Comparison of ENCODE assay signal across 14 cellular contexts in genomic region chr20:23407770-23408467, GRCh38. TPM values are rescaled to one million over a fixed set of nuclear protein-coding genes. Genes with fewer than 3 reads are reported as not detected.
A peak's percentile ranks its signal among the peaks of the same experiment; 100 is the strongest.
DNase-seq lines count a peak whose midpoint lies in the region; ATAC-seq and TF ChIP-seq lines count a peak whose summit lies in the region.
"Had no signal": no experiment of that assay in that cellular context is flagged by ENCODE, and none has a peak within 500 bp of the region (broad histone marks: within the 10 kb centered on the region; RNA-seq: fewer than 3 reads in every experiment).

No MANE protein-coding gene starts in this region.

- CTCF ChIA-PET in PC-9 (lab: Charles Lee), result no interaction called here

- ATAC-seq in GM18499 (IDR thresholded peaks at IDR 0.05; ENCODE audit: insufficient read depth, unreplicated experiment), result peak; percentile 91
- ATAC-seq in GM19467 (IDR thresholded peaks at IDR 0.05; ENCODE audit: unreplicated experiment), result peak; percentile 63
- ATAC-seq in HG03135 (IDR thresholded peaks at IDR 0.05; ENCODE audit: unreplicated experiment), result peak; percentile 77
- ATAC-seq: heart right ventricle, Panc1 had no signal

- no peaks in the 10 kb centered on the region for H3K36me3 Mint-ChIP-seq in chondrocyte (ENCODE audit: low read depth)

- H3K4me2 ChIP-seq in PC-9, result no peak overlapping the region

- in situ Hi-C loops in G401 (cut with HindIII; ENCODE audit: low sequenced_read_pairs), result no loop called here

- H3K79me2 ChIP-seq in PC-9 (ENCODE audit: low read depth), result peaks cover 76% of the 10 kb centered on the region

- peaks cover 17% of the 10 kb centered on the region for H4K20me1 ChIP-seq in PC-9 (ENCODE audit: insufficient read depth)

- H3K4me3 ChIP-seq in PC-9 (no peak overlapping the region), sigmoid colon (no peak overlapping the region)
- H3K4me3 ChIP-seq: heart right ventricle, vagina had no signal

- POLR2A ChIA-PET in PC-9 (lab: Charles Lee; ENCODE audit: unreplicated experiment), result no interaction called here

- no peaks in the 10 kb centered on the region for H3K9me2 ChIP-seq in PC-9 (ENCODE audit: insufficient read depth)

- peak overlapping the region; percentile 19 for H3K27ac Mint-ChIP-seq in chondrocyte (ENCODE audit: unreplicated experiment)
- H3K27ac Mint-ChIP-seq: HFFc6, nephron had no signal

- H3K9me3 ChIP-seq in PC-9 (ENCODE audit: insufficient read depth, low read depth), result no peaks in the 10 kb centered on the region
- no peaks in the 10 kb centered on the region for H3K9me3 ChIP-seq in sigmoid colon
- H3K9me3 ChIP-seq: heart right ventricle, vagina had no signal

- H3K27me3 ChIP-seq in PC-9 (ENCODE audit: insufficient read depth, low read depth) (no peaks in the 10 kb centered on the region), sigmoid colon (no peaks in the 10 kb centered on the region)
- H3K27me3 ChIP-seq: heart right ventricle, vagina had no signal

- DNase-seq in chondrocyte (ENCODE audit: low spot score), result no peak
- DNase-seq in G401 (ENCODE audit: low spot score), result no peak
- DNase-seq in PC-9, result no peak
- DNase-seq in HUDEP-2 (lab: John Stamatoyannopoulos, UW; ENCODE audit: unreplicated experiment in 76 of 76), result no peak
- DNase-seq in sigmoid colon, result no peak
- DNase-seq: activated CD4-positive, alpha-beta T cell treated with anti-CD3 and anti-CD28 coated beads for 48 hours; heart right ventricle; HFFc6 had no signal

- no peak overlapping the region for H2AFZ ChIP-seq in PC-9

- TF ChIP-seq CTCF in chondrocyte (IDR thresholded peaks at IDR 0.05) (no peak), PC-9 (conservative IDR thresholded peaks at IDR 0.05) (no peak), sigmoid colon (IDR thresholded peaks at IDR 0.05) (no peak)

- H3K4me1 ChIP-seq in PC-9 (replicated peaks; ENCODE audit: insufficient read depth), result no peaks in the 10 kb centered on the region
- H3K4me1 ChIP-seq in sigmoid colon, result peaks cover 0 to 40% (median 19%) of the 10 kb centered on the region in 4 donors

- peaks cover 4% of the 10 kb centered on the region; the same call in 1 of the 2 replicates for H3K36me3 ChIP-seq in PC-9 (ENCODE audit: low read depth)
- no peaks in the 10 kb centered on the region for H3K36me3 ChIP-seq in sigmoid colon
- H3K36me3 ChIP-seq: heart right ventricle, vagina had no signal

- intact Hi-C loops in PC-9 (cut with micrococcal nuclease; ENCODE audit: unreplicated experiment) (no loop called here), sigmoid colon (cut with DNase I) (no loop called here)

- H3K9me3 Mint-ChIP-seq in chondrocyte (ENCODE audit: low read depth), result no peaks in the 10 kb centered on the region
- H3K9me3 Mint-ChIP-seq: HFFc6, nephron had no signal

- H3F3A ChIP-seq in PC-9 (ENCODE audit: insufficient read depth, low read depth), result no peaks in the 10 kb centered on the region

- H3K27me3 Mint-ChIP-seq in chondrocyte (ENCODE audit: low read depth), result no peaks in the 10 kb centered on the region

- peaks cover 61% of the 10 kb centered on the region for H3K4me1 Mint-ChIP-seq in chondrocyte (ENCODE audit: low read depth)

- H3K27ac ChIP-seq in PC-9 (no peak overlapping the region), sigmoid colon (no peak overlapping the region)
- H3K27ac ChIP-seq: heart right ventricle, vagina had no signal

- 88 to 94% methylated on average over 2 of the region's 2 CpGs for WGBS in sigmoid colon, 2 donors

- no peak for TF ChIP-seq EP300 in sigmoid colon (IDR thresholded peaks at IDR 0.05)

- BruUV-seq in PC-9 (replicated peaks; lab: Mats Ljungman, UMichigan), result no TSS peak

- no peak overlapping the region for H3K4me3 Mint-ChIP-seq in chondrocyte (ENCODE audit: unreplicated experiment)
- H3K4me3 Mint-ChIP-seq: HFFc6, nephron had no signal

- TF ChIP-seq POLR2A in sigmoid colon (IDR thresholded peaks at IDR 0.05), result no peak

RNA-seq across cellular contexts. Expression of gene NAPB, which starts 13.4 kb away (rescaled TPM):
- total RNA-seq in chondrocyte, result 7.5 to 10.6 TPM (median 8.1 TPM) in 3 replicates
- total RNA-seq in G401 (2014; rRNA removed; shearing (Covaris generic)), result 3.7 and 5.0 TPM in 2 replicates
- 13.8 and 16.5 TPM in 2 replicates for total RNA-seq in PC-9 (2021)
- total RNA-seq in sigmoid colon, result 10 to 100 TPM; 14.4 to 22.9 (median 20.9) TPM
- polyA plus RNA-seq in sigmoid colon, result 1 to 10 TPM; 3.9 to 6.4 (median 4.2) TPM

RNA-seq across cellular contexts. Expression of gene CSTL1, which starts 31.6 kb away (rescaled TPM):
- total RNA-seq in chondrocyte, result not detected in 3 replicates
- total RNA-seq in G401 (2014; rRNA removed; shearing (Covaris generic)), result not detected in 2 replicates
- total RNA-seq in PC-9 (2021), result not detected in 2 replicates
- total RNA-seq in sigmoid colon, result not detected
- not detected for polyA plus RNA-seq in sigmoid colon
- total RNA-seq: heart right ventricle, HFFc6, vagina had no signal
- polyA plus RNA-seq: heart right ventricle had no signal

RNA-seq across cellular contexts. Expression of gene CST11, which starts 44.8 kb away (rescaled TPM):
- total RNA-seq in chondrocyte (not detected in 3 replicates), PC-9 (2021) (not detected in 2 replicates), sigmoid colon (not detected)
- total RNA-seq in G401 (2014; rRNA removed; shearing (Covaris generic)), result not detected in 2 replicates
- not detected for polyA plus RNA-seq in sigmoid colon
- total RNA-seq: heart right ventricle, HFFc6, vagina had no signal
- polyA plus RNA-seq: heart right ventricle had no signal

RNA-seq across cellular contexts. Expression of gene GZF1, which starts 45.9 kb away (rescaled TPM):
- total RNA-seq in chondrocyte (10.7 to 14.6 TPM (median 11.4 TPM) in 3 replicates), PC-9 (2021) (8.1 and 11.1 TPM in 2 replicates), sigmoid colon (10 to 100 TPM; 13.0 to 17.5 (median 17.1) TPM)
- total RNA-seq in G401 (2014; rRNA removed; shearing (Covaris generic)), result 9.0 and 24.1 TPM in 2 replicates
- polyA plus RNA-seq in sigmoid colon, result 1 to 10 TPM; 2.4 to 6.0 (median 4.9) TPM

RNA-seq across cellular contexts. Expression of gene NXT1, which starts 57.3 kb away (rescaled TPM):
- total RNA-seq in chondrocyte, result 16.9 to 18.2 TPM (median 18.1 TPM) in 3 replicates
- total RNA-seq in G401 (2014; rRNA removed; shearing (Covaris generic)), result 54.8 and 80.7 TPM in 2 replicates
- total RNA-seq in PC-9 (2021), result 29.8 and 30.9 TPM in 2 replicates
- total RNA-seq in sigmoid colon, result 10 to 100 TPM; 19.9 to 57.6 (median 29.3) TPM
- polyA plus RNA-seq in sigmoid colon, result 10 to 100 TPM in 2 of 3 donors, 1 to 10 TPM in 1; 8.1 to 22.3 (median 10.8) TPM
